9 cellular contexts compared by ENCODE assay signal in the genomic region with DNA sequence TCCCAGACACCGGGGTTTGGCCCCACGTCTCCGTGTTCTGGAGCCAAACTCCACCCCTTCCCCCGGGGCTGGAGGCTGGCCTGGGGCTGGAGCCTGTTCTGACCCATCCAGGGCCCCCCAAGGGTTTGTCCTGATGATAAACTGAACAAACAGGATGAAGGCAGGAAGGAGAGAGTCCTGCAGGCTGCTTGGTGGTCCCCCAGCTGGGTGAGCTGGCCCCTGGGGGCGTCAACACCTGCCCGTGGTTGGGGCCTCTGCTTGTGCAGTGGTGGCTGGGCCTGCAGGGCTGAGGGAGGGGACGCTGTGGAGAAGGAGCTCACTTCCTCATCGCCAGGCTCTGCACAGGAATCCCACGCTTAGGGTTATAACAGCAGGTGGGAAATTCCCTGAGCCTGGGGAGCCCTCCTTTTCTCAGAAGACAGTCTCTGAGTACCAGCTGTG. TPM values are rescaled to one million over a fixed set of nuclear protein-coding genes. Genes with fewer than 3 reads are reported as not detected.
DNase-seq lines count a peak whose midpoint lies in the region; ATAC-seq, FAIRE-seq and TF ChIP-seq lines count a peak whose summit lies in the region.
"Had no signal": no experiment of that assay in that cellular context is flagged by ENCODE, and none has a peak within 500 bp of the region (broad histone marks: within the 10 kb centered on the region; RNA-seq: fewer than 3 reads in every experiment).

No MANE protein-coding gene starts in this region.

- no peak overlapping the region for H3K27ac Mint-ChIP-seq in chondrocyte (ENCODE audit: unreplicated experiment)

- no peak overlapping the region for H3K4me3 Mint-ChIP-seq in chondrocyte (ENCODE audit: unreplicated experiment)

- peak; percentile 93 for FAIRE-seq in GM19239 (lab: Jason Lieb, UNC)
- FAIRE-seq: islet of Langerhans had no signal

- no peaks in the 10 kb centered on the region for H3K27me3 ChIP-seq in right lobe of liver
- H3K27me3 ChIP-seq in upper lobe of right lung, result no peaks in the 10 kb centered on the region

- H3K27ac ChIP-seq in right lobe of liver (peak overlapping the region; percentile 37 to 94 (median 93)), upper lobe of right lung (peak overlapping the region; percentile 86)

- peaks cover 22% of the 10 kb centered on the region for H3K4me1 Mint-ChIP-seq in chondrocyte (ENCODE audit: low read depth)

- H3K9me3 ChIP-seq in right lobe of liver (no peaks in the 10 kb centered on the region), upper lobe of right lung (no peaks in the 10 kb centered on the region)

- ATAC-seq in HG03280 (IDR thresholded peaks at IDR 0.05; ENCODE audit: unreplicated experiment) (peak; percentile 28), right lobe of liver (no peak), upper lobe of right lung (no peak), GM19455 (IDR thresholded peaks at IDR 0.05; ENCODE audit: unreplicated experiment) (no peak)

- no peak for TF ChIP-seq POLR2A in right lobe of liver (IDR thresholded peaks at IDR 0.05)

- H3K36me3 ChIP-seq in right lobe of liver (peaks cover 0 to 3% (median 0%) of the 10 kb centered on the region in 4 donors), upper lobe of right lung (no peaks in the 10 kb centered on the region)

- intact Hi-C loops in right lobe of liver (cut with DNase I) (no loop called here), upper lobe of right lung (cut with DNase I) (no loop called here)

- peaks cover 2% of the 10 kb centered on the region for H3K27me3 Mint-ChIP-seq in chondrocyte (ENCODE audit: low read depth)

- no peaks in the 10 kb centered on the region for H3K36me3 Mint-ChIP-seq in chondrocyte (ENCODE audit: low read depth)

- WGBS in right lobe of liver (ENCODE audit: insufficient coverage, low coverage, low lambda C conversion rate, missing lambda C conversion rate), result 0% methylated on average over 4 of the region's 9 CpGs

- TF ChIP-seq CTCF in right lobe of liver (IDR thresholded peaks at IDR 0.05), result no peak
- no peak for TF ChIP-seq CTCF in upper lobe of right lung (IDR thresholded peaks at IDR 0.05)
- no peak for TF ChIP-seq CTCF in chondrocyte (IDR thresholded peaks at IDR 0.05)

- DNase-seq in GM19239 (ENCODE audit: insufficient read length, low spot score) (no peak), right lobe of liver (peak in 1 of 3 donors; percentile 33), upper lobe of right lung (no peak), chondrocyte (ENCODE audit: low spot score) (no peak), hepatic stellate cell (ENCODE audit: low spot score) (no peak)
- DNase-seq in activated T-cell treated with anti-CD3 and anti-CD28 coated beads, Interleukin-2, amount 50 U/mL, for 1 hour, result peak; percentile 48

- H3K4me3 ChIP-seq in right lobe of liver, result peak overlapping the region; percentile 67 to 85 (median 74)
- peak overlapping the region; percentile 62 for H3K4me3 ChIP-seq in upper lobe of right lung

- H3K4me1 ChIP-seq in right lobe of liver (peaks cover 0 to 37% (median 21%) of the 10 kb centered on the region in 4 donors), upper lobe of right lung (peaks cover 44% of the 10 kb centered on the region)

- no peaks in the 10 kb centered on the region for H3K9me3 Mint-ChIP-seq in chondrocyte (ENCODE audit: low read depth)

RNA-seq across cellular contexts. Expression of a gene that starts 2.3 kb away (rescaled TPM):
- total RNA-seq in right lobe of liver (10 to 100 TPM; 13.2 to 48.0 (median 24.9) TPM), upper lobe of right lung (71.7 TPM), chondrocyte (1.2 to 1.4 TPM (median 1.2 TPM) in 3 replicates)

RNA-seq across cellular contexts. Expression of a gene that starts 42.7 kb away (rescaled TPM):
- total RNA-seq in right lobe of liver (1 to 10 TPM in 5 of 6 experiments, under 1 TPM in 1; 0.93 to 3.5 (median 2.3) TPM), upper lobe of right lung (12.7 TPM), chondrocyte (0.47 to 0.70 TPM (median 0.64 TPM) in 3 replicates)
